Comparison of ENCODE assay signal across 39 cellular contexts in the genomic region with DNA sequence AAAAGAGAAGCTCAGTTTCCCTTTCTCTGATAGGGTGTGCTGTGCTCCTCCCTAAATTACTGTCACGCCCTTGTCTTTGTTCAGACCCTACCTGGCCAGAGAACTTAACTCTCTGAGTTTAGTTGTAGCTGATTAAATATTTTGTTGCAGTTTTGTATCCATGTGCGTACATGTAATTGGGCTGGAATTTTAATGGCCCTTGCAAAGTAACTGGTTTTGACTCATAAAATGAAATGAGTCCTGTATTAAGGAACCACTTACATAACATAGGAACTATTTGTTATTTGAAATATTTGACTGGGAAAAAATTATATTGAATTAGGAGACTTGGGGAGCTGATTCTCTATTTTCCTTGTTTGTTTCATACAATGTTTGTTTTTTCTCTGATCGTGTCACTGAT.
A peak's percentile ranks its signal among the peaks of the same experiment; 100 is the strongest.
DNase-seq lines count a peak whose midpoint lies in the region; ATAC-seq, FAIRE-seq and TF ChIP-seq lines count a peak whose summit lies in the region.
"Had no signal": no experiment of that assay in that cellular context is flagged by ENCODE, and none has a peak within 500 bp of the region (broad histone marks: within the 10 kb centered on the region; RNA-seq: fewer than 3 reads in every experiment).

No MANE protein-coding gene starts in this region.

- H3K23ac ChIP-seq in IMR-90 (ENCODE audit: low read depth, low read length), result no peak overlapping the region
- no peak overlapping the region for H3K23ac ChIP-seq in mesenchymal stem cell (ENCODE audit: low read length in 2 of 2)

- H3K9me3 Mint-ChIP-seq in astrocyte (ENCODE audit: unreplicated experiment) (no peaks in the 10 kb centered on the region), GM23338 (peaks cover 10% of the 10 kb centered on the region)
- H3K9me3 Mint-ChIP-seq: activated naive CD8-positive, alpha-beta T cell treated with anti-CD3 and anti-CD28 coated beads for 36 hours; stimulated activated naive CD8-positive, alpha-beta T cell treated with anti-CD3 and anti-CD28 coated beads, Interleukin-15, Interleukin-2, amounts not matched to agents 100 ng/mL and 50 ng/mL, for 24 hours; T-helper 1 cell treated with Interleukin-12 subunit alpha and Interleukin-12 subunit beta and Interleukin-4 antibody, amounts not matched to agents 30 μg/mL and 1 μg/mL, for 36 hours had no signal

- H3K4me3 ChIP-seq in AG10803 (ENCODE audit: low read length) (no peak overlapping the region), IMR-90 (ENCODE audit: insufficient read depth, low read depth, low read length) (no peak overlapping the region), astrocyte (ENCODE audit: insufficient read depth, low read depth, low read length) (no peak overlapping the region), mesenchymal stem cell (ENCODE audit: insufficient read depth in 1 of 2, low read depth in 1 of 2, low read length in 2 of 2) (peak overlapping the region in 1 of 2 experiments; percentile 34), GM23338 (no peak overlapping the region), uterus (no peak overlapping the region)
- H3K4me3 ChIP-seq: ascending aorta, left lung, Peyer's patch, sigmoid colon, thoracic aorta had no signal

- H2AK5ac ChIP-seq in IMR-90 (ENCODE audit: low read depth, low read length) (no peak overlapping the region), mesenchymal stem cell (ENCODE audit: low read length, severe bottlenecking) (no peak overlapping the region)

- no peaks in the 10 kb centered on the region for H3K79me2 ChIP-seq in astrocyte (ENCODE audit: insufficient read depth, low read length)
- no peaks in the 10 kb centered on the region for H3K79me2 ChIP-seq in GM23338 (replicated peaks; ENCODE audit: insufficient read depth)

- BruUV-seq in IMR-90 (replicated peaks; lab: Mats Ljungman, UMichigan), result no TSS peak

- H4K20me1 ChIP-seq in IMR-90 (ENCODE audit: insufficient read depth, low read length) (no peaks in the 10 kb centered on the region), astrocyte (ENCODE audit: insufficient read depth, low read length) (no peaks in the 10 kb centered on the region), GM23338 (replicated peaks; ENCODE audit: insufficient read depth) (no peaks in the 10 kb centered on the region)

- FAIRE-seq in astrocyte (lab: Jason Lieb, UNC), result peak; percentile 45
- FAIRE-seq: A204.1, GM12891, HepG2, islet of Langerhans, TTC549, urothelium cell line had no signal

- H2AK9ac ChIP-seq in IMR-90 (replicated peaks; ENCODE audit: low read depth, low read length, poor library complexity), result no peak overlapping the region

- H2BK120ac ChIP-seq in IMR-90 (ENCODE audit: low read depth, low read length), result no peak overlapping the region
- no peak overlapping the region for H2BK120ac ChIP-seq in mesenchymal stem cell (ENCODE audit: low read depth, low read length)

- no peak overlapping the region for H3K27ac ChIP-seq in IMR-90 (ENCODE audit: insufficient read depth, low read length)
- H3K27ac ChIP-seq in astrocyte (ENCODE audit: low read depth, low read length), result no peak overlapping the region
- H3K27ac ChIP-seq in mesenchymal stem cell (ENCODE audit: low read length, poor library complexity, severe bottlenecking), result no peak overlapping the region
- no peak overlapping the region for H3K27ac ChIP-seq in GM23338 (ENCODE audit: low read depth)
- H3K27ac ChIP-seq in uterus, result peak overlapping the region in 1 of 2 donors; percentile 42
- H3K27ac ChIP-seq: ascending aorta, HL-60, left lung, Peyer's patch, sigmoid colon, thoracic aorta had no signal

- no peak for TF ChIP-seq RAD21 in IMR-90 (IDR thresholded peaks at IDR 0.05; ENCODE audit: low read length)

- H3K79me1 ChIP-seq in IMR-90 (ENCODE audit: low read depth in 1 of 2, low read length in 2 of 2) (no peaks in the 10 kb centered on the region), mesenchymal stem cell (replicated peaks; ENCODE audit: low read length, poor library complexity, severe bottlenecking) (no peaks in the 10 kb centered on the region)

- H3K36me3 Mint-ChIP-seq in astrocyte (ENCODE audit: low read depth, unreplicated experiment) (no peaks in the 10 kb centered on the region), GM23338 (ENCODE audit: low read depth) (0 out of 3 replicates have a peak, but pooled peaks cover 6% of the 10 kb centered on the region)
- H3K36me3 Mint-ChIP-seq: activated naive CD8-positive, alpha-beta T cell treated with anti-CD3 and anti-CD28 coated beads for 36 hours had no signal

- H4K8ac ChIP-seq in IMR-90 (ENCODE audit: low read depth in 2 of 2, low read length in 2 of 2) (no peak overlapping the region), mesenchymal stem cell (ENCODE audit: low read length) (no peak overlapping the region)

- H3K9me2 ChIP-seq in GM23338 (ENCODE audit: insufficient read depth), result peaks cover 8% of the 10 kb centered on the region; the same call in 1 of the 2 replicates

- H3K27ac Mint-ChIP-seq in astrocyte (ENCODE audit: unreplicated experiment) (no peak overlapping the region), GM23338 (no peak overlapping the region)
- H3K27ac Mint-ChIP-seq: activated CD8-positive, alpha-beta T cell treated with anti-CD3 and anti-CD28 coated beads, Interleukin-2, amount 10 ng/mL, durations not matched to agents 7 days and 5 days; activated naive CD8-positive, alpha-beta T cell treated with anti-CD3 and anti-CD28 coated beads for 36 hours; progenitor cell of endocrine pancreas; stimulated activated naive CD8-positive, alpha-beta T cell treated with anti-CD3 and anti-CD28 coated beads, Interleukin-15, Interleukin-2, amounts not matched to agents 100 ng/mL and 50 ng/mL, for 24 hours; T-helper 1 cell treated with Interleukin-12 subunit alpha and Interleukin-12 subunit beta and Interleukin-4 antibody, amounts not matched to agents 30 μg/mL and 1 μg/mL, for 36 hours had no signal

- H3F3A ChIP-seq in GM23338 (replicated peaks; ENCODE audit: low read depth), result no peaks in the 10 kb centered on the region

- POLR2A ChIA-PET in IMR-90 (lab: Charles Lee; ENCODE audit: unreplicated experiment), result no interaction called here

- H3K4me2 ChIP-seq in IMR-90 (ENCODE audit: low read depth, low read length) (peak overlapping the region; percentile 59; the same call in 1 of the 2 replicates), astrocyte (ENCODE audit: low read length) (no peak overlapping the region), mesenchymal stem cell (ENCODE audit: low read length, poor library complexity, severe bottlenecking) (no peak overlapping the region), GM23338 (no peak overlapping the region)

- H3K18ac ChIP-seq in IMR-90 (ENCODE audit: low read depth, low read length), result no peak overlapping the region
- no peak overlapping the region for H3K18ac ChIP-seq in mesenchymal stem cell (ENCODE audit: low read depth in 1 of 2, low read length in 2 of 2)

- H3K36me3 ChIP-seq in IMR-90 (ENCODE audit: control insufficient read depth, insufficient read depth, low read length) (peaks cover 5% of the 10 kb centered on the region; the same call in 1 of the 2 replicates), astrocyte (ENCODE audit: insufficient read depth, low read length) (no peaks in the 10 kb centered on the region), mesenchymal stem cell (ENCODE audit: control insufficient read depth in 1 of 2, insufficient read depth in 2 of 2, low read depth in 1 of 2, low read length in 2 of 2) (peaks cover 0 to 43% of the 10 kb centered on the region in 2 experiments), GM23338 (ENCODE audit: insufficient read depth) (no peaks in the 10 kb centered on the region), uterus (no peaks in the 10 kb centered on the region)
- H3K36me3 ChIP-seq: BE2C had no signal

- no peak overlapping the region for H3K56ac ChIP-seq in IMR-90 (ENCODE audit: extremely low read depth, insufficient read depth, low read length)

- peaks cover 3% of the 10 kb centered on the region; the same call in 1 of the 2 replicates for H3K9me1 ChIP-seq in IMR-90 (ENCODE audit: insufficient read depth, low read length)

- peak; percentile 75 for DNase-seq in AG10803 (ENCODE audit: low read depth)
- peak; percentile 58 for DNase-seq in IMR-90
- peak; percentile 40 for DNase-seq in astrocyte (ENCODE audit: low read depth)
- DNase-seq in mesenchymal stem cell, result no peak
- DNase-seq in activated CD4-positive, alpha-beta T cell treated with anti-CD3 and anti-CD28 coated beads, Interleukin-2, amount 50 U/mL, for 1 hour, result no peak
- DNase-seq in GM23338 (ENCODE audit: low spot score), result no peak
- no peak for DNase-seq in DMS79 (lab: John Stamatoyannopoulos, UW)
- DNase-seq in uterus, result no peak
- DNase-seq: activated CD4-positive, alpha-beta T cell treated with anti-CD3 and anti-CD28 coated beads for 1 hour; activated CD8-positive, alpha-beta T cell treated with anti-CD3 and anti-CD28 coated beads, Interleukin-2, amount 10 ng/mL, durations not matched to agents 7 days and 5 days; activated effector memory CD4-positive, alpha-beta T cell treated with Interleukin-2 at 50 U/mL for 16 hours; activated naive CD8-positive, alpha-beta T cell treated with anti-CD3 and anti-CD28 coated beads for 36 hours; activated T-cell treated with anti-CD3 and anti-CD28 coated beads for 4 hours; BE2C; central memory CD4-positive, alpha-beta T cell; COR-L47; DMS53; left lung; mesendoderm; NCI-H1048; NCI-H1694 treated with DMSO at 0.1 percent for 48 hours; NCI-H2171 treated with DMSO at 0.1 percent for 48 hours; NCI-H526; NK-92 treated with Interleukin-12 subunit alpha and Interleukin-12 subunit beta, amount 100 ng/mL, for 24 hours; Peyer's patch; sigmoid colon had no signal

- H3K4me1 Mint-ChIP-seq in astrocyte (ENCODE audit: low read depth, unreplicated experiment) (peaks cover 3% of the 10 kb centered on the region), GM23338 (peaks cover 25% of the 10 kb centered on the region)
- H3K4me1 Mint-ChIP-seq: activated naive CD8-positive, alpha-beta T cell treated with anti-CD3 and anti-CD28 coated beads for 36 hours had no signal

- TF ChIP-seq POLR2A in IMR-90 (IDR thresholded peaks at IDR 0.05; ENCODE audit: low read depth, low read length) (no peak), uterus (IDR thresholded peaks at IDR 0.05) (no peak)

- no peak overlapping the region for H3K4ac ChIP-seq in IMR-90 (ENCODE audit: low read depth, low read length)
- H3K4ac ChIP-seq in mesenchymal stem cell (ENCODE audit: low read depth in 1 of 2, low read length in 2 of 2), result no peak overlapping the region

- H3K9me3 ChIP-seq in IMR-90 (ENCODE audit: control insufficient read depth, insufficient read depth, low read length) (no peaks in the 10 kb centered on the region), astrocyte (ENCODE audit: insufficient read depth, low read depth, low read length) (no peaks in the 10 kb centered on the region), mesenchymal stem cell (ENCODE audit: control insufficient read depth, low read length) (no peaks in the 10 kb centered on the region), uterus (no peaks in the 10 kb centered on the region)
- H3K9me3 ChIP-seq: ascending aorta, BE2C, left lung, Peyer's patch, sigmoid colon, thoracic aorta had no signal

- no peak for TF ChIP-seq CTCF in AG10803 (conservative IDR thresholded peaks at IDR 0.05; ENCODE audit: low read length)
- no peak for TF ChIP-seq CTCF in IMR-90 (conservative IDR thresholded peaks at IDR 0.05; ENCODE audit: low read depth, low read length)
- TF ChIP-seq CTCF in astrocyte (IDR thresholded peaks at IDR 0.05; ENCODE audit: insufficient read depth, low read depth, low read length), result no peak
- no peak for TF ChIP-seq CTCF in GM23338 (conservative IDR thresholded peaks at IDR 0.05; ENCODE audit: low read depth in 2 of 2)
- TF ChIP-seq CTCF in uterus (IDR thresholded peaks at IDR 0.05), result no peak

- no peak overlapping the region for H4K91ac ChIP-seq in IMR-90 (ENCODE audit: insufficient read depth, low read depth, low read length)
- no peak overlapping the region for H4K91ac ChIP-seq in mesenchymal stem cell (ENCODE audit: low read length)

- H3K4me1 ChIP-seq in IMR-90 (ENCODE audit: control insufficient read depth, insufficient read depth, low read length) (peaks cover 6% of the 10 kb centered on the region), astrocyte (ENCODE audit: insufficient read depth, low read length) (no peaks in the 10 kb centered on the region), mesenchymal stem cell (ENCODE audit: control insufficient read depth, insufficient read depth, low read depth, low read length) (no peaks in the 10 kb centered on the region), GM23338 (ENCODE audit: insufficient read depth) (peaks cover 10% of the 10 kb centered on the region; the same call in 1 of the 2 replicates), uterus (no peaks in the 10 kb centered on the region)
- H3K4me1 ChIP-seq: ascending aorta, BE2C, Peyer's patch, sigmoid colon had no signal

- H3K27me3 Mint-ChIP-seq in astrocyte (ENCODE audit: low read depth, unreplicated experiment), result peaks cover 34% of the 10 kb centered on the region
- H3K27me3 Mint-ChIP-seq in GM23338 (ENCODE audit: insufficient read depth, low read depth, poor library complexity), result peaks cover 3% of the 10 kb centered on the region

- no CpG with 5 or more reads among the region's 3 CpGs for WGBS in IMR-90 (ENCODE audit: extremely low coverage in 2 of 2, insufficient read length in 1 of 2), 2 experiments
- WGBS in mesenchymal stem cell, result 94% methylated on average over 3 of the region's 3 CpGs

- ATAC-seq in IMR-90 (ENCODE audit: low read depth), result peak; percentile 53
- no peak for ATAC-seq in GM23338
- ATAC-seq: activated CD8-positive, alpha-beta T cell treated with anti-CD3 and anti-CD28 coated beads, Interleukin-2, amount 10 ng/mL, durations not matched to agents 7 days and 5 days; esophagus mucosa; HepG2; left lung had no signal

- H2BK15ac ChIP-seq in IMR-90 (ENCODE audit: low read depth, low read length), result no peak overlapping the region
- no peak overlapping the region for H2BK15ac ChIP-seq in mesenchymal stem cell (ENCODE audit: low read depth, poor library complexity, severe bottlenecking)

- H2AFZ ChIP-seq in IMR-90 (replicated peaks; ENCODE audit: low read length, poor library complexity) (no peak overlapping the region), astrocyte (ENCODE audit: low read depth, low read length) (no peak overlapping the region), mesenchymal stem cell (ENCODE audit: low read depth, low read length) (no peak overlapping the region), GM23338 (no peak overlapping the region)

- H3K9ac ChIP-seq in IMR-90 (ENCODE audit: low read depth, low read length) (no peak overlapping the region), astrocyte (ENCODE audit: low read length) (no peak overlapping the region), mesenchymal stem cell (ENCODE audit: low read length) (peak overlapping the region; percentile 77)

- CTCF ChIA-PET in IMR-90 (lab: Yijun Ruan, JAX), result interaction anchor here (0.7 to 1.1 kb wide), 2 partner anchors 9 to 10 kb away, joined by 3 to 4 read pairs; no protein-coding TSS in a partner anchor

- intact Hi-C loops in IMR-90 (cut with micrococcal nuclease), result no loop called here
- intact Hi-C loops in uterus (cut with DNase I; ENCODE audit: low total_unique reads), result no loop called here

- no peak overlapping the region for H2BK20ac ChIP-seq in IMR-90 (ENCODE audit: low read depth, low read length)

- H2BK5ac ChIP-seq in IMR-90 (ENCODE audit: low read depth, low read length, poor library complexity, severe bottlenecking) (no peak overlapping the region), mesenchymal stem cell (ENCODE audit: low read depth, low read length, poor library complexity, severe bottlenecking) (no peak overlapping the region)

- dilution Hi-C loops in IMR-90 (cut with HindIII; ENCODE audit: low sequenced_read_pairs, unreplicated experiment), result no loop called here

- H2BK12ac ChIP-seq in mesenchymal stem cell (ENCODE audit: low read length in 2 of 2), result no peak overlapping the region

- in situ Hi-C loops in IMR-90 (cut with MboI; ENCODE audit: low sequenced_read_pairs), result no loop called here

- H3K4me3 Mint-ChIP-seq in astrocyte (ENCODE audit: unreplicated experiment) (no peak overlapping the region), GM23338 (no peak overlapping the region)
- H3K4me3 Mint-ChIP-seq: activated CD8-positive, alpha-beta T cell treated with anti-CD3 and anti-CD28 coated beads, Interleukin-2, amount 10 ng/mL, durations not matched to agents 7 days and 5 days; activated naive CD8-positive, alpha-beta T cell treated with anti-CD3 and anti-CD28 coated beads for 36 hours; stimulated activated naive CD8-positive, alpha-beta T cell treated with anti-CD3 and anti-CD28 coated beads, Interleukin-15, Interleukin-2, amounts not matched to agents 100 ng/mL and 50 ng/mL, for 24 hours; T-helper 1 cell treated with Interleukin-12 subunit alpha and Interleukin-12 subunit beta and Interleukin-4 antibody, amounts not matched to agents 30 μg/mL and 1 μg/mL, for 36 hours had no signal

- H3K27me3 ChIP-seq in IMR-90 (ENCODE audit: control insufficient read depth, insufficient read depth, low read length) (no peaks in the 10 kb centered on the region), astrocyte (ENCODE audit: insufficient read depth, low read length) (peaks cover 3% of the 10 kb centered on the region), mesenchymal stem cell (ENCODE audit: control insufficient read depth in 1 of 2, insufficient read depth in 1 of 2, low read length in 2 of 2) (peaks cover 0 to 36% of the 10 kb centered on the region in 2 experiments), GM23338 (ENCODE audit: insufficient read depth) (no peaks in the 10 kb centered on the region), uterus (no peaks in the 10 kb centered on the region)
- H3K27me3 ChIP-seq: ascending aorta, left lung, Peyer's patch, sigmoid colon had no signal

- H4K5ac ChIP-seq in IMR-90 (ENCODE audit: low read depth, low read length), result no peak overlapping the region

- H3K14ac ChIP-seq in IMR-90 (replicated peaks; ENCODE audit: low read depth, low read length), result no peak overlapping the region
- no peak overlapping the region for H3K14ac ChIP-seq in mesenchymal stem cell (ENCODE audit: low read length in 2 of 2)

Comparison
In these comparisons a context has a peak if more than half of its experiments do, and no peak if none do; other contexts are left out.
1. DNase-seq: peak in AG10803 (single experiment), IMR-90 (single experiment) and astrocyte (single experiment); none in mesenchymal stem cell (single experiment), activated CD4-positive, alpha-beta T cell treated with anti-CD3 and anti-CD28 coated beads, Interleukin-2, amount 50 U/mL, for 1 hour (single experiment), GM23338 (single experiment), DMS79 (single experiment) and uterus (0 of 2).